In genomic region chr2:771538-771937, GRCh38 we compare ENCODE assay signal across 23 cellular contexts.
"Had no signal": no experiment of that assay in that cellular context is flagged by ENCODE, and none has a peak within 500 bp of the region (broad histone marks: within the 10 kb centered on the region; RNA-seq: fewer than 3 reads in every experiment).

No MANE protein-coding gene starts in this region.

- H3K36me3 ChIP-seq: Peyer's patch, SJCRH30 had no signal

- H3K27ac ChIP-seq: HL-60, PC-9, Peyer's patch, SJCRH30 had no signal

- DNase-seq: KG1, MV-4-11, NCI-H1092, NCI-H1105 treated with DMSO at 0.1 percent for 48 hours, NCI-H1417 treated with DMSO at 0.1 percent for 48 hours, NCI-H187, NCI-H2029, NCI-H2081 treated with DMSO at 0.1 percent for 48 hours, NCI-H2171, NCI-H226, NCI-H446, NCI-H510A, NCI-H524 treated with DMSO at 0.1 percent for 48 hours, NCI-H69, NCI-H774, PC-9, Peyer's patch, SHP77 treated with DMSO at 0.1 percent for 48 hours, SJCRH30, T-helper 1 cell had no signal

- H3K4me2 ChIP-seq: PC-9 had no signal

- H3K4me3 ChIP-seq: PC-9, Peyer's patch, SJCRH30 had no signal

- H3K9me3 ChIP-seq: Peyer's patch, SJCRH30 had no signal

- H3K4me1 ChIP-seq: Peyer's patch, SJCRH30 had no signal

- ATAC-seq: Right ventricle myocardium inferior, SK-N-SH treated with all-trans-retinoic acid at 6 μM for 48 hours had no signal

- H3K27me3 ChIP-seq: Peyer's patch had no signal

- H2AFZ ChIP-seq: PC-9 had no signal
